12 cellular contexts compared by ENCODE assay signal in genomic region chr1:226728448-226728847, GRCh38. TPM values are rescaled to one million over a fixed set of nuclear protein-coding genes. Genes with fewer than 3 reads are reported as not detected.
DNase-seq lines count a peak whose midpoint lies in the region; ATAC-seq and TF ChIP-seq lines count a peak whose summit lies in the region.
"Had no signal": no experiment of that assay in that cellular context is flagged by ENCODE, and none has a peak within 500 bp of the region (broad histone marks: within the 10 kb centered on the region; RNA-seq: fewer than 3 reads in every experiment).

No MANE protein-coding gene starts in this region.

- H3K36me3 ChIP-seq in DOHH2 (ENCODE audit: control insufficient read depth, low read length) (peaks cover 93% of the 10 kb centered on the region), spleen (peaks cover 0 to 72% (median 3%) of the 10 kb centered on the region in 6 donors)

- peak overlapping the region; percentile 94 for H3K4me2 ChIP-seq in DOHH2 (ENCODE audit: low read length)
- H3K4me2 ChIP-seq: PC-9 had no signal

- peak overlapping the region; percentile 87 to 93 for H3K27ac Mint-ChIP-seq in T-cell

- peaks cover 100% of the 10 kb centered on the region for H3K79me2 ChIP-seq in DOHH2 (ENCODE audit: control insufficient read depth, low read length)

- peaks cover 89 to 96% (median 95%) of the 10 kb centered on the region in 3 donors for H3K4me1 Mint-ChIP-seq in T-cell

- no peaks in the 10 kb centered on the region for H3K9me2 ChIP-seq in DOHH2 (replicated peaks; ENCODE audit: control insufficient read depth, low read length)

- peaks cover 20% of the 10 kb centered on the region; the same call in 1 of the 2 replicates for H4K20me1 ChIP-seq in DOHH2 (ENCODE audit: control insufficient read depth, insufficient read depth, low read depth, low read length)

- CTCF ChIA-PET in T-cell (lab: Charles Lee), result interaction anchor here in 1 of 2 donors (0.7 to 0.8 kb wide), 2 partner anchors 8 to 271 kb away, joined by 3 to 4 read pairs; no protein-coding TSS in a partner anchor

- POLR2A ChIA-PET in T-cell (lab: Charles Lee), result interaction anchor here in 1 of 2 donors (0.5 to 2.5 kb wide), 2 partner anchors 23 to 64 kb away, joined by 3 to 7 read pairs; no protein-coding TSS in a partner anchor

- no peak for TF ChIP-seq POLR2A in spleen (IDR thresholded peaks at IDR 0.05)

- H3F3A ChIP-seq in DOHH2 (ENCODE audit: control insufficient read depth, insufficient read depth), result peaks cover 21% of the 10 kb centered on the region

- WGBS in spleen, 5 donors, result 54 to 72% (median 70%) methylated on average over 6 of the region's 6 CpGs

- ATAC-seq in T-cell (replicated peaks in 1 of 4), result peak in 1 of 4 experiments; percentile 11
- no peak for ATAC-seq in GM21528 (IDR thresholded peaks at IDR 0.05; ENCODE audit: low FRiP score, unreplicated experiment)
- no peak for ATAC-seq in HG02981 (IDR thresholded peaks at IDR 0.05; ENCODE audit: unreplicated experiment)

- H3K4me3 Mint-ChIP-seq in T-cell, result peak overlapping the region; percentile 85 to 95 (median 90)

- H3K27me3 ChIP-seq in DOHH2 (ENCODE audit: control insufficient read depth, low read length) (no peaks in the 10 kb centered on the region), dorsolateral prefrontal cortex (no peaks in the 10 kb centered on the region), spleen (replicated peaks in 1 of 7) (no peaks in the 10 kb centered on the region)

- no peak for TF ChIP-seq CTCF in DOHH2 (IDR thresholded peaks at IDR 0.05; ENCODE audit: low read depth, low read length, poor library complexity, severe bottlenecking)
- TF ChIP-seq CTCF in dorsolateral prefrontal cortex (IDR thresholded peaks at IDR 0.05 in 54 of 56, conservative IDR thresholded peaks at IDR 0.05 in 2 of 56; ENCODE audit: low read depth in 1 of 56, partially characterized antibody in 56 of 56), result no peak
- TF ChIP-seq CTCF in spleen (IDR thresholded peaks at IDR 0.05 in 8 of 11, conservative IDR thresholded peaks at IDR 0.05 in 3 of 11), result no peak

- peaks cover 98% of the 10 kb centered on the region for H3K4me1 ChIP-seq in DOHH2 (ENCODE audit: control insufficient read depth, low read length)
- peaks cover 68 to 100% (median 100%) of the 10 kb centered on the region in 6 donors for H3K4me1 ChIP-seq in spleen

- H3K27me3 Mint-ChIP-seq in T-cell, result no peaks in the 10 kb centered on the region

- peaks cover 74% of the 10 kb centered on the region for H3K36me3 Mint-ChIP-seq in T-cell

- H3K4me3 ChIP-seq in DOHH2 (ENCODE audit: low read length), result peak overlapping the region; percentile 49
- peak overlapping the region in 17 of 59 donors; percentile 2 to 89 (median 23) for H3K4me3 ChIP-seq in dorsolateral prefrontal cortex
- peak overlapping the region in 1 of 8 donors; percentile 31 for H3K4me3 ChIP-seq in spleen
- H3K4me3 ChIP-seq: PC-9 had no signal

- DNase-seq in T-cell (peak in 1 of 34 experiments; percentile 8), dorsolateral prefrontal cortex (no peak), spleen (no peak), foreskin melanocyte (no peak)
- DNase-seq: Caco-2; effector CD4-positive, alpha-beta T cell; NCI-H1092; NCI-H446; PC-9 had no signal

- intact Hi-C loops in dorsolateral prefrontal cortex (cut with DNase I) (no loop called here), spleen (cut with DNase I; ENCODE audit: low total_unique reads) (no loop called here)

- H3K9me3 ChIP-seq in DOHH2 (ENCODE audit: control insufficient read depth, insufficient read depth, low read length), result no peaks in the 10 kb centered on the region
- H3K9me3 ChIP-seq in spleen, result no peaks in the 10 kb centered on the region
- H3K9me3 ChIP-seq: Caco-2 had no signal

- H3K9me3 Mint-ChIP-seq in T-cell, result no peaks in the 10 kb centered on the region

- peak overlapping the region; percentile 96 for H3K27ac ChIP-seq in DOHH2 (ENCODE audit: low read depth, low read length)
- H3K27ac ChIP-seq in dorsolateral prefrontal cortex, result peak overlapping the region in 52 of 59 donors; percentile 1 to 100 (median 60)
- H3K27ac ChIP-seq in spleen, result peak overlapping the region in 6 of 8 donors; percentile 17 to 97 (median 76)
- H3K27ac ChIP-seq: PC-9 had no signal

RNA-seq across cellular contexts. Expression of gene ITPKB, which starts 10.6 kb away (rescaled TPM):
- 100 to 1,000 TPM; 153 to 351 (median 179) TPM for total RNA-seq in T-cell
- 100 to 1,000 TPM in 108 of 120 experiments, 10 to 100 TPM in 12; 68.5 to 431 (median 142) TPM for total RNA-seq in dorsolateral prefrontal cortex
- 10 to 100 TPM; 51.1 to 74.6 (median 68.2) TPM for total RNA-seq in spleen
- polyA plus RNA-seq in spleen, result 10 to 100 TPM in 2 of 3 donors, 1 to 10 TPM in 1; 8.5 to 24.4 (median 11.8) TPM
